In the genomic region with DNA sequence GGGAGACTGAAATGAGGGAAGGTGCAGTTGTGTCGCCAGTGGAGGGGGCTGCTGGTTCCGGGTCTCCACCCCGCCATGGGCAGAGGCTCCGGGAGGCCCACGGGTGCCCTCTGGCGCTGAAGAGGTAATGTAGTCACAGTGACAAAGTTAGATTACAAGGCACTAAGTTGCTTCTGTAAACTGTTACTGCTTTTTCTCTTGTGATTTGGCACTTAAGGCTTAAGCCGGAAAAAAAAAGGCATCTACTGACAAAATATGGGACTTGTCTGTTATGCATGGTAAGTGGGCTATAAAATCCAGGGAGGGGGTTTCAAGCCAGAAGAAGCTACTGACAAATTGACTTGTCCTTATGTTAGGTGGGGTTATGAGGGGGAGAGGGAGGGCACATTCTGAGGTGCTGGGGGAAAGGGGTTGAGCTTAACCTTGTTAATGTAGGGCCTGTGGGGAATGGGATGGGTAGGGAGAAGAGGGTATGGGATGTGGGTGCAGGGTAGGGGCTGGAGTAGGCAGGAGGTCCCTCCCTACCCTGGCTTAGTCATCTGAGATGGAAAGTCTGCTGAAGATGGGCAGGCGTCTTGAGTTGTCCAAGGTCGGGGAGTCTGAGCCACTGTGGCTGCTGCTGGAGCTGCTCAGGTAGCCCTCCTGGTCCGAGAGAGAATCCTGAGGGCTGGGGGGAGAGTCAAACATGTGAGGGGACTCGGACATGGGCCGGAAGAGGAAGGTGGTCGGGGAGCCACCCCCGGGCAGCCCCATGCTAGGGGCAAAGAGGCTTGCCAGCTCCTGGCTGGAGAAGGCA, we compare ENCODE assay signal across 8 cellular contexts. TPM values are rescaled to one million over a fixed set of nuclear protein-coding genes. Genes with fewer than 3 reads are reported as not detected.
A peak's percentile ranks its signal among the peaks of the same experiment; 100 is the strongest.
DNase-seq lines count a peak whose midpoint lies in the region; ATAC-seq and TF ChIP-seq lines count a peak whose summit lies in the region.

No MANE protein-coding gene starts in this region.

- H3K4me3 ChIP-seq in NB4 (ENCODE audit: low read depth, low read length), result no peak overlapping the region
- peak overlapping the region; percentile 90 for H3K4me3 ChIP-seq in right cardiac atrium (ENCODE audit: low read length)

- no peak for TF ChIP-seq POLR2A in NB4 (IDR thresholded peaks at IDR 0.05; ENCODE audit: extremely low read depth, insufficient read length)

- intact Hi-C loops in right cardiac atrium (cut with DNase I), result loop anchor here (2.0 to 10.0 kb wide), 7 partner anchors 104 to 542 kb away; no protein-coding TSS in a partner anchor

- DNase-seq in G401 (ENCODE audit: low spot score), result peak; percentile 44
- peak; percentile 86 for DNase-seq in NB4 (ENCODE audit: low read depth)
- DNase-seq in T-helper 2 cell, result peak; percentile 68 to 89 (median 81)
- DNase-seq in amygdala (lab: John Stamatoyannopoulos, UW), result peak in 50 of 56 donors; percentile 21 to 82 (median 60)
- DNase-seq in right cardiac atrium, result peak; percentile 89 to 95 (median 94)
- peak; percentile 51 for DNase-seq in renal cortical epithelial cell (ENCODE audit: low read depth)

- H3K27ac ChIP-seq in right cardiac atrium (ENCODE audit: low read length), result peak overlapping the region; percentile 54

- no peaks in the 10 kb centered on the region for H3K9me3 ChIP-seq in right cardiac atrium (ENCODE audit: control insufficient read depth, low read length)

- ATAC-seq in right cardiac atrium, result peak; percentile 26 to 44
- no peak for ATAC-seq in GM18858 (IDR thresholded peaks at IDR 0.05; ENCODE audit: unreplicated experiment)
- no peak for ATAC-seq in HG03354 (IDR thresholded peaks at IDR 0.05; ENCODE audit: poor library complexity, severe bottlenecking, unreplicated experiment)

- TF ChIP-seq CTCF in NB4 (IDR thresholded peaks at IDR 0.05; ENCODE audit: low read depth, low read length), result peak; percentile 85

- in situ Hi-C loops in G401 (cut with HindIII; ENCODE audit: low sequenced_read_pairs), result no loop called here

- 6% methylated on average over 14 of the region's 14 CpGs for WGBS in right cardiac atrium

- H3K27me3 ChIP-seq in right cardiac atrium (ENCODE audit: control insufficient read depth, insufficient read depth), result no peaks in the 10 kb centered on the region

- H3K4me1 ChIP-seq in right cardiac atrium (ENCODE audit: control insufficient read depth, insufficient read depth, low read length), result peaks cover 4% of the 10 kb centered on the region

RNA-seq across cellular contexts. Expression of gene ZFP36L1, which starts 3.7 kb away (rescaled TPM):
- total RNA-seq in G401 (2014; rRNA removed; shearing (Covaris generic)), result 7.8 and 28.6 TPM in 2 replicates
- total RNA-seq in right cardiac atrium (100 to 1,000 TPM in 3 of 4 donors, 10 to 100 TPM in 1; 97.4 to 132 (median 117) TPM), renal cortical epithelial cell (158 and 462 TPM in 2 replicates)
- polyA plus RNA-seq in right cardiac atrium, result 45.2 TPM

Comparison
In these comparisons a context has a peak if more than half of its experiments do, and no peak if none do; other contexts are left out.
1. DNase-seq: peak in every context shown above with its lines; median percentile 94 in right cardiac atrium; 86 in NB4; 81 in T-helper 2 cell; 60 in amygdala; 51 in renal cortical epithelial cell; 44 in G401.
2. ATAC-seq: peak in right cardiac atrium (2 of 2); none in GM18858 (single experiment) and HG03354 (single experiment).